8 cellular contexts compared by ENCODE assay signal in the genomic region with DNA sequence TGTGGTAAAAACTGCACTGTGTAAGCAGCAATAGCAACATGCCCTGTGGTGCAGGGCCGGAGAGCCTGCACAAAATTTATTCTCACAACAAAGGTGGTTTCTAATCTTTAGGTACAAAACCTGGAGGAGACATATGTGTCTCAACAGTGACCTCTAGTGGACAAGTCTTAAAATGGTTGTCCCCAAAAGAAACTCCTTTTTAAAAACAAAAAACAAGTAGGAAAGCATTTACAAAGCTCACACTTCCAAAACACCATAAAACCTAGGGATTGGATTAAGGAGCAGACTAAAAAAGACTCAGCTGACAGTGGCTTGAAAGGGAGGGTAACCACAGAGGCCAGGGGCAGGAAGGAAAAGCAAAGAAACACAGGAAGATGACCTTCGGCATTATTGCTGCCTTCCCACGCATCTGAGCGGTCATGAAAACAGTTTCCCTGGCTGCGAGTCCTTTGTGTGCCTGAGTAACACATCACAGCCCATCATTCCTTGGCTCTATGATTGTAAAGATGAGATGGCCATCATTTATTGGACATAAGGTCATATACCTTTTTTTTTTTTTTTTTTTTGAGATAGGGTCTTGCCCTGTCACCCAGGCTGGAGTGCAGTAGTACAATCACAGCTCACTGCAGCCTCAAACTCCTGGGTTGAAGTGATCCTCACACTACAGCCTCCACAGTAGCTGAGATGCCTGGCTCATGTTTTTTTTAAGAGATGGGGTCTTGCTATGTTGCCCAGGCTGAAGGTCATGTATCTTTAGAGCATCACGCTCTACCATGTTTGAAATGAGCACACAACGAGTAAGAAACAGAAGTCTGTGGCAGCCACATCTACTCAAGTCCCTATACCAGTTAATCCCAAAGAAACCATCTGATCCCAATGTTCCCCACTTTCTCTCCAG. TPM values are rescaled to one million over a fixed set of nuclear protein-coding genes. Genes with fewer than 3 reads are reported as not detected.
DNase-seq lines count a peak whose midpoint lies in the region; ATAC-seq and TF ChIP-seq lines count a peak whose summit lies in the region.

No MANE protein-coding gene starts in this region.

- H3K4me1 ChIP-seq in HCT116 (ENCODE audit: control insufficient read depth in 1 of 2, insufficient read depth in 2 of 2, low read length in 2 of 2) = no peaks in the 10 kb centered on the region

- peak; percentile 69 for TF ChIP-seq RAD21 in HCT116 (IDR thresholded peaks at IDR 0.05; ENCODE audit: low read depth)

- H3K27ac ChIP-seq in HCT116 (ENCODE audit: low read depth, low read length) = no peak overlapping the region

- TF ChIP-seq POLR2A in HCT116 (IDR thresholded peaks at IDR 0.05; ENCODE audit: borderline replicate concordance, extremely low read depth, insufficient read depth, insufficient read length) = no peak

- RAD21 ChIA-PET in HCT116 (lab: Charles Lee; ENCODE audit: low non-redundant PET in 1 of 2, low total read pairs in 2 of 2, uncharacterized antibody in 2 of 2, unreplicated experiment in 2 of 2) = no interaction called here

- no peaks in the 10 kb centered on the region for H3K9me3 ChIP-seq in HCT116 (ENCODE audit: control insufficient read depth in 1 of 2, insufficient read depth in 1 of 2, low read depth in 1 of 2, low read length in 2 of 2)

- TF ChIP-seq CTCF in HCT116 (IDR thresholded peaks at IDR 0.05 in 2 of 3, conservative IDR thresholded peaks at IDR 0.05 in 1 of 3; ENCODE audit: borderline replicate concordance in 1 of 3, insufficient read depth in 1 of 3, low read depth in 2 of 3, low read length in 2 of 3) = peak; percentile 41 to 81 (median 58); a peak in 5 of 6 replicates
- peak; percentile 89 for TF ChIP-seq CTCF in glutamatergic neuron (IDR thresholded peaks at IDR 0.05; ENCODE audit: partially characterized antibody, unreplicated experiment)

- CTCF ChIA-PET in HCT116 (lab: Charles Lee) = interaction anchor here (0.6 to 1.2 kb wide), 7 partner anchors 19 to 899 kb away, joined by 3 to 10 read pairs (median 3); a partner anchor contains a TSS

- H3K4me3 ChIP-seq in HCT116 (replicated peaks in 1 of 2; ENCODE audit: low read depth in 1 of 2, low read length in 2 of 2) = no peak overlapping the region

- intact Hi-C loops in HCT116 (cut with micrococcal nuclease) = loop anchor here (2.0 to 10.0 kb wide), 5 partner anchors 463 to 899 kb away; no protein-coding TSS in a partner anchor
- intact Hi-C loops in activated T-helper 1 cell treated with anti-CD3 and anti-CD28 coated beads, Interleukin-12 subunit alpha, Interleukin-12 subunit beta, Interleukin-2, Interleukin-4 antibody, amounts not matched to agents 30 ng/mL and 10 ng/mL and 1 ng/mL, durations not matched to agents 14 hours and 24 hours and 36 hours (cut with micrococcal nuclease) = loop anchor here (1.0 to 10.0 kb wide), 5 partner anchors 130 to 875 kb away; no protein-coding TSS in a partner anchor

- H3K4me3 Mint-ChIP-seq in activated T-helper 1 cell treated with anti-CD3 and anti-CD28 coated beads, Interleukin-12 subunit alpha, Interleukin-12 subunit beta, Interleukin-2, Interleukin-4 antibody, amounts not matched to agents 30 ng/mL and 10 ng/mL and 1 ng/mL, durations not matched to agents 14 hours and 24 hours and 36 hours = no peak overlapping the region
- no peak overlapping the region for H3K4me3 Mint-ChIP-seq in glutamatergic neuron (ENCODE audit: unreplicated experiment)

- DNase-seq in SKM-1 (lab: John Stamatoyannopoulos, UW; ENCODE audit: unreplicated experiment) (peak; percentile 10), SKM-1 treated with dmso at 0.1 percent for 144 hours (lab: John Stamatoyannopoulos, UW; ENCODE audit: unreplicated experiment) (no peak), HCT116 (ENCODE audit: low read depth, low spot score) (peak; percentile 19), NCI-H2081 (lab: John Stamatoyannopoulos, UW) (peak; percentile 54 to 69), glutamatergic neuron (no peak), renal cortical epithelial cell (ENCODE audit: low read depth) (peak; percentile 65), mesenteric fat pad (ENCODE audit: low spot score) (no peak)
- no peak for DNase-seq in activated T-helper 1 cell treated with anti-CD3 and anti-CD28 coated beads, Interleukin-12 subunit alpha, Interleukin-12 subunit beta, Interleukin-2, Interleukin-4 antibody, amounts not matched to agents 30 ng/mL and 10 ng/mL and 1 ng/mL, durations not matched to agents 14 hours and 24 hours and 36 hours (ENCODE audit: low spot score)

- peaks cover 24% of the 10 kb centered on the region for H3K4me1 Mint-ChIP-seq in activated T-helper 1 cell treated with anti-CD3 and anti-CD28 coated beads, Interleukin-12 subunit alpha, Interleukin-12 subunit beta, Interleukin-2, Interleukin-4 antibody, amounts not matched to agents 30 ng/mL and 10 ng/mL and 1 ng/mL, durations not matched to agents 14 hours and 24 hours and 36 hours (ENCODE audit: low read depth)
- H3K4me1 Mint-ChIP-seq in glutamatergic neuron (ENCODE audit: low read depth, unreplicated experiment) = peaks cover 15% of the 10 kb centered on the region

- no peaks in the 10 kb centered on the region for H3K27me3 ChIP-seq in HCT116 (ENCODE audit: insufficient read depth, low read length)

- POLR2A ChIA-PET in HCT116 (lab: Charles Lee) = no interaction called here

- no peak overlapping the region for H3K9ac ChIP-seq in HCT116 (ENCODE audit: low read length)

- no peaks in the 10 kb centered on the region for H3K79me2 ChIP-seq in HCT116 (ENCODE audit: insufficient read depth, low read length)

- H3K36me3 Mint-ChIP-seq in activated T-helper 1 cell treated with anti-CD3 and anti-CD28 coated beads, Interleukin-12 subunit alpha, Interleukin-12 subunit beta, Interleukin-2, Interleukin-4 antibody, amounts not matched to agents 30 ng/mL and 10 ng/mL and 1 ng/mL, durations not matched to agents 14 hours and 24 hours and 36 hours (ENCODE audit: low read depth) = peaks cover 13% of the 10 kb centered on the region
- no peaks in the 10 kb centered on the region for H3K36me3 Mint-ChIP-seq in glutamatergic neuron (ENCODE audit: unreplicated experiment)

- peak overlapping the region; percentile 62 for H3K27ac Mint-ChIP-seq in activated T-helper 1 cell treated with anti-CD3 and anti-CD28 coated beads, Interleukin-12 subunit alpha, Interleukin-12 subunit beta, Interleukin-2, Interleukin-4 antibody, amounts not matched to agents 30 ng/mL and 10 ng/mL and 1 ng/mL, durations not matched to agents 14 hours and 24 hours and 36 hours
- H3K27ac Mint-ChIP-seq in glutamatergic neuron (ENCODE audit: unreplicated experiment) = peak overlapping the region; percentile 75

- no peaks in the 10 kb centered on the region for H3K36me3 ChIP-seq in HCT116 (ENCODE audit: control insufficient read depth in 1 of 2, insufficient read depth in 2 of 2, low read length in 2 of 2)

- H3K4me2 ChIP-seq in HCT116 (ENCODE audit: low read length) = no peak overlapping the region

- BruUV-seq in HCT116 (replicated peaks; lab: Mats Ljungman, UMichigan) = no TSS peak

- no peaks in the 10 kb centered on the region for H3K27me3 Mint-ChIP-seq in activated T-helper 1 cell treated with anti-CD3 and anti-CD28 coated beads, Interleukin-12 subunit alpha, Interleukin-12 subunit beta, Interleukin-2, Interleukin-4 antibody, amounts not matched to agents 30 ng/mL and 10 ng/mL and 1 ng/mL, durations not matched to agents 14 hours and 24 hours and 36 hours (ENCODE audit: insufficient read depth)
- peaks cover 3% of the 10 kb centered on the region for H3K27me3 Mint-ChIP-seq in glutamatergic neuron (ENCODE audit: unreplicated experiment)

- H4K20me1 ChIP-seq in HCT116 (ENCODE audit: insufficient read depth) = no peaks in the 10 kb centered on the region

- H3K9me2 ChIP-seq in HCT116 (ENCODE audit: insufficient read depth) = no peaks in the 10 kb centered on the region

- H2AFZ ChIP-seq in HCT116 (ENCODE audit: low read depth, low read length, poor library complexity, severe bottlenecking) = no peak overlapping the region

- ATAC-seq in HCT116 = no peak

- H3K9me3 Mint-ChIP-seq in activated T-helper 1 cell treated with anti-CD3 and anti-CD28 coated beads, Interleukin-12 subunit alpha, Interleukin-12 subunit beta, Interleukin-2, Interleukin-4 antibody, amounts not matched to agents 30 ng/mL and 10 ng/mL and 1 ng/mL, durations not matched to agents 14 hours and 24 hours and 36 hours = no peaks in the 10 kb centered on the region
- H3K9me3 Mint-ChIP-seq in glutamatergic neuron (ENCODE audit: unreplicated experiment) = peaks cover 3% of the 10 kb centered on the region

TF ChIP-seq in HCT116, 20 proteins besides CTCF, POLR2A, EP300 and RAD21:
- TF ChIP-seq FOSL1 (IDR thresholded peaks at IDR 0.05; ENCODE audit: low read depth) (no peak), POLR2AphosphoS5 (IDR thresholded peaks at IDR 0.05; ENCODE audit: low read depth, low read length) (no peak), JUND (IDR thresholded peaks at IDR 0.05) (no peak), EZH2 (IDR thresholded peaks at IDR 0.05) (no peak), EGR1 (IDR thresholded peaks at IDR 0.05; ENCODE audit: low read depth) (no peak), TCF7L2 (IDR thresholded peaks at IDR 0.05; ENCODE audit: borderline replicate concordance, extremely low read depth, insufficient read depth, insufficient read length) (no peak), SRF (IDR thresholded peaks at IDR 0.05; ENCODE audit: low read depth) (no peak), ZFX (IDR thresholded peaks at IDR 0.05) (no peak)
- TF ChIP-seq, protein P1, sequence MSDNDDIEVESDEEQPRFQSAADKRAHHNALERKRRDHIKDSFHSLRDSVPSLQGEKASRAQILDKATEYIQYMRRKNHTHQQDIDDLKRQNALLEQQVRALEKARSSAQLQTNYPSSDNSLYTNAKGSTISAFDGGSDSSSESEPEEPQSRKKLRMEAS (IDR thresholded peaks at IDR 0.05) = no peak
- TF ChIP-seq, protein P2, sequence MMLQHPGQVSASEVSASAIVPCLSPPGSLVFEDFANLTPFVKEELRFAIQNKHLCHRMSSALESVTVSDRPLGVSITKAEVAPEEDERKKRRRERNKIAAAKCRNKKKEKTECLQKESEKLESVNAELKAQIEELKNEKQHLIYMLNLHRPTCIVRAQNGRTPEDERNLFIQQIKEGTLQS (IDR thresholded peaks at IDR 0.05) = no peak

RNA-seq across cellular contexts. Expression of a gene that starts 39.5 kb away (rescaled TPM):
- total RNA-seq in HCT116 (2021; ENCODE audit: unreplicated experiment) (29.5 TPM), glutamatergic neuron (ENCODE audit: unreplicated experiment) (59.4 TPM), renal cortical epithelial cell (72.2 and 83.4 TPM in 2 replicates), mesenteric fat pad (125 TPM)
- polyA plus RNA-seq in HCT116 (2012) = 14.2 and 17.4 TPM in 2 replicates
- 46.9 and 47.5 TPM in 2 replicates for total RNA-seq in activated T-helper 1 cell treated with anti-CD3 and anti-CD28 coated beads, Interleukin-12 subunit alpha, Interleukin-12 subunit beta, Interleukin-2, Interleukin-4 antibody, amounts not matched to agents 30 ng/mL and 10 ng/mL and 1 ng/mL, durations not matched to agents 14 hours and 24 hours and 36 hours

Comparison
In these comparisons a context has a peak if more than half of its experiments do, and no peak if none do; other contexts are left out.
1. DNase-seq: peak in SKM-1 (single experiment), HCT116 (single experiment), NCI-H2081 (2 of 2) and renal cortical epithelial cell (single experiment); none in SKM-1 treated with dmso at 0.1 percent for 144 hours (single experiment), activated T-helper 1 cell treated with anti-CD3 and anti-CD28 coated beads, Interleukin-12 subunit alpha, Interleukin-12 subunit beta, Interleukin-2, Interleukin-4 antibody, amounts not matched to agents 30 ng/mL and 10 ng/mL and 1 ng/mL, durations not matched to agents 14 hours and 24 hours and 36 hours (single experiment), glutamatergic neuron (single experiment) and mesenteric fat pad (single experiment).